Comparison of ENCODE assay signal across 1 cellular context in the genomic region with DNA sequence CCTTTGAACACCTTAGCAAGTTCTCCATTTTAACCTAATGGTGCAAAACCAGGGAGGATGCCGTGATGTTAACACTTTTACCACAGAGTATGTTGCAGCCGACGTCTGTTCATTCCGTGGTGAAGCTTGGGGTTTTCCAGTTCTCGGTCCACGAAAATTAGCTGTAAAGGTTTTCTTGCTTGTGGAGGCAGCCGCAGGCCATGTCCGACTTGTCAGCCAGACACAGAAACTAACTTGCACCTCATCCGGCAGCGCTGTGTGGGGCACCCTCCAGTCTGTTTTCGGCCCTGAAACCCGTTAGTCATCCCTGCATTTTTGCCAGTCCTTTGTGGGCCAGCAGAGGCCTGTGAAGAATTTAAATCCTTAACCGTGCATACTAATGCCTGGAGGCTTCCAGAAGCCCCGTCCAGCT.
A peak's percentile ranks its signal among the peaks of the same experiment; 100 is the strongest.
TF ChIP-seq lines count a peak whose summit lies in the region.

No MANE protein-coding gene starts in this region.

TF ChIP-seq in GM12878, 131 proteins besides CTCF, POLR2A, EP300 and RAD21 (continued from another document):
- TF ChIP-seq BCL11A (IDR thresholded peaks at IDR 0.05; ENCODE audit: low read depth, low read length), result no peak
- no peak for TF ChIP-seq ZNF592 (IDR thresholded peaks at IDR 0.05)
- TF ChIP-seq TARDBP (IDR thresholded peaks at IDR 0.05; ENCODE audit: borderline replicate concordance), result no peak
- no peak for TF ChIP-seq KAT2A (conservative IDR thresholded peaks at IDR 0.05; ENCODE audit: control insufficient read depth, low read depth, low read length)
- TF ChIP-seq SUPT20H (IDR thresholded peaks at IDR 0.05; ENCODE audit: borderline replicate concordance, control insufficient read depth, low read depth, low read length), result no peak
- TF ChIP-seq POLR2AphosphoS2 (IDR thresholded peaks at IDR 0.05; ENCODE audit: low read depth, low read length), result no peak
- no peak for TF ChIP-seq PML (IDR thresholded peaks at IDR 0.05; ENCODE audit: low read length)
- peak; percentile 70 for TF ChIP-seq RELB (IDR thresholded peaks at IDR 0.05; ENCODE audit: low read depth)
- TF ChIP-seq JUNB (IDR thresholded peaks at IDR 0.05), result no peak
- no peak for TF ChIP-seq ATF3 (IDR thresholded peaks at IDR 0.05; ENCODE audit: borderline replicate concordance, extremely low read depth, low read depth, low read length)
- TF ChIP-seq CUX1 (IDR thresholded peaks at IDR 0.05; ENCODE audit: insufficient replicate concordance, low read depth, low read length), result no peak
- TF ChIP-seq SKIL (IDR thresholded peaks at IDR 0.05; ENCODE audit: low read depth, poor library complexity, severe bottlenecking), result peak; percentile 79
- no peak for TF ChIP-seq ZNF207 (IDR thresholded peaks at IDR 0.05; ENCODE audit: borderline replicate concordance)
- TF ChIP-seq ZNF217 (IDR thresholded peaks at IDR 0.05), result no peak
- no peak for TF ChIP-seq BCL3 (IDR thresholded peaks at IDR 0.05; ENCODE audit: borderline replicate concordance, insufficient read depth, low read depth, low read length, poor library complexity, severe bottlenecking)
- 0 out of 2 replicates have a peak, but pooled peaks have one; percentile 22 for TF ChIP-seq BACH1 (IDR thresholded peaks at IDR 0.05; ENCODE audit: borderline replicate concordance)
- TF ChIP-seq BMI1 (IDR thresholded peaks at IDR 0.05; ENCODE audit: borderline replicate concordance), result no peak
- no peak for TF ChIP-seq JUND (IDR thresholded peaks at IDR 0.05; ENCODE audit: low read depth, low read length)
- no peak for TF ChIP-seq MTA3 (IDR thresholded peaks at IDR 0.05; ENCODE audit: borderline replicate concordance, low read length)
- no peak for TF ChIP-seq EGR1 (IDR thresholded peaks at IDR 0.05; ENCODE audit: borderline replicate concordance in 1 of 2, low read depth in 2 of 2, low read length in 2 of 2)
- no peak for TF ChIP-seq RBBP5 (conservative IDR thresholded peaks at IDR 0.05)
- TF ChIP-seq ZNF24 (IDR thresholded peaks at IDR 0.05), result 0 out of 2 replicates have a peak, but pooled peaks have one; percentile 12
- no peak for TF ChIP-seq SP1 (IDR thresholded peaks at IDR 0.05; ENCODE audit: low read depth, low read length)
- TF ChIP-seq BHLHE40 (IDR thresholded peaks at IDR 0.05; ENCODE audit: borderline replicate concordance in 1 of 2, low read depth in 2 of 2, low read length in 1 of 2), result peak; percentile 57 to 78; a peak in 3 of 4 replicates
- TF ChIP-seq USF2 (IDR thresholded peaks at IDR 0.05; ENCODE audit: borderline replicate concordance, low read depth, low read length), result no peak
